8 cellular contexts compared by ENCODE assay signal in genomic region chr10:114042895-114043531, GRCh38. TPM values are rescaled to one million over a fixed set of nuclear protein-coding genes. Genes with fewer than 3 reads are reported as not detected.
A peak's percentile ranks its signal among the peaks of the same experiment; 100 is the strongest.
DNase-seq lines count a peak whose midpoint lies in the region; ATAC-seq and TF ChIP-seq lines count a peak whose summit lies in the region.

No MANE protein-coding gene starts in this region.

- H3K9me3 Mint-ChIP-seq in activated CD4-positive, alpha-beta T cell treated with anti-CD3 and anti-CD28 coated beads, Interleukin-2, amount 10 ng/mL, durations not matched to agents 24 days and 14 days, result no peaks in the 10 kb centered on the region
- no peaks in the 10 kb centered on the region for H3K9me3 Mint-ChIP-seq in dendritic cell treated with granulocyte-macrophage colony-stimulating factor and Interleukin-4, amounts not matched to agents 40 ng/mL and 50 ng/mL, for 4 days

- DNase-seq in activated CD4-positive, alpha-beta T cell treated with anti-CD3 and anti-CD28 coated beads, Interleukin-2, amount 10 ng/mL, durations not matched to agents 24 days and 14 days, result peak; percentile 64
- no peak for DNase-seq in activated CD4-positive, alpha-beta T cell treated with anti-CD3 and anti-CD28 coated beads, Interleukin-2, amount 50 U/mL, for 4 hours
- DNase-seq in RWPE2 (ENCODE audit: low spot score) (peak; percentile 54), lung (ENCODE audit: low spot score) (peak; percentile 43), uterus (no peak)

- peak; percentile 40 for ATAC-seq in HG02763 (IDR thresholded peaks at IDR 0.05; ENCODE audit: unreplicated experiment)
- peak; percentile 62 for ATAC-seq in RWPE2 (ENCODE audit: low read depth)
- ATAC-seq in lung (ENCODE audit: insufficient read depth, low FRiP score), result peak; percentile 53

- peaks cover 78% of the 10 kb centered on the region for H3K27me3 Mint-ChIP-seq in activated CD4-positive, alpha-beta T cell treated with anti-CD3 and anti-CD28 coated beads, Interleukin-2, amount 10 ng/mL, durations not matched to agents 24 days and 14 days
- peaks cover 70% of the 10 kb centered on the region for H3K27me3 Mint-ChIP-seq in dendritic cell treated with granulocyte-macrophage colony-stimulating factor and Interleukin-4, amounts not matched to agents 40 ng/mL and 50 ng/mL, for 4 days

- no peaks in the 10 kb centered on the region for H3K36me3 ChIP-seq in RWPE2 (ENCODE audit: low read depth)
- H3K36me3 ChIP-seq in lung (ENCODE audit: control insufficient read depth in 2 of 2, insufficient read depth in 2 of 2, low read length in 2 of 2), result no peaks in the 10 kb centered on the region
- H3K36me3 ChIP-seq in uterus, result no peaks in the 10 kb centered on the region

- H3K27me3 ChIP-seq in RWPE2 (ENCODE audit: insufficient read depth, poor library complexity, severe bottlenecking) (peaks cover 5% of the 10 kb centered on the region), lung (ENCODE audit: control insufficient read depth, insufficient read depth) (no peaks in the 10 kb centered on the region), uterus (peaks cover 4 to 8% of the 10 kb centered on the region in 2 donors)

- no peak for TF ChIP-seq CTCF in RWPE2 (IDR thresholded peaks at IDR 0.05; ENCODE audit: poor library complexity, severe bottlenecking)
- no peak for TF ChIP-seq CTCF in lung (IDR thresholded peaks at IDR 0.05; ENCODE audit: control extremely low read depth, extremely low read depth)
- no peak for TF ChIP-seq CTCF in uterus (IDR thresholded peaks at IDR 0.05)

- peak overlapping the region; percentile 71 for H3K4me3 Mint-ChIP-seq in activated CD4-positive, alpha-beta T cell treated with anti-CD3 and anti-CD28 coated beads, Interleukin-2, amount 10 ng/mL, durations not matched to agents 24 days and 14 days
- peak overlapping the region; percentile 74 for H3K4me3 Mint-ChIP-seq in dendritic cell treated with granulocyte-macrophage colony-stimulating factor and Interleukin-4, amounts not matched to agents 40 ng/mL and 50 ng/mL, for 4 days

- H3K9me3 ChIP-seq in RWPE2 (ENCODE audit: severe bottlenecking) (no peaks in the 10 kb centered on the region), lung (ENCODE audit: control insufficient read depth in 2 of 2, insufficient read depth in 1 of 2, low read length in 1 of 2) (peaks cover 0 to 4% of the 10 kb centered on the region in 2 donors), uterus (no peaks in the 10 kb centered on the region)

- TF ChIP-seq POLR2A in uterus (IDR thresholded peaks at IDR 0.05), result no peak

- no peak overlapping the region for H3K27ac Mint-ChIP-seq in activated CD4-positive, alpha-beta T cell treated with anti-CD3 and anti-CD28 coated beads, Interleukin-2, amount 10 ng/mL, durations not matched to agents 24 days and 14 days
- H3K27ac Mint-ChIP-seq in dendritic cell treated with granulocyte-macrophage colony-stimulating factor and Interleukin-4, amounts not matched to agents 40 ng/mL and 50 ng/mL, for 4 days, result no peak overlapping the region

- no peak overlapping the region for H3K27ac ChIP-seq in RWPE2 (ENCODE audit: poor library complexity, severe bottlenecking)
- H3K27ac ChIP-seq in lung (ENCODE audit: low read depth in 1 of 2, low read length in 1 of 2), result peak overlapping the region; percentile 80 to 99
- H3K27ac ChIP-seq in temporal lobe (ENCODE audit: low read depth, low read length), result peak overlapping the region; percentile 50
- H3K27ac ChIP-seq in uterus, result no peak overlapping the region

- intact Hi-C loops in activated CD4-positive, alpha-beta T cell treated with anti-CD3 and anti-CD28 coated beads, Interleukin-2, amount 10 ng/mL, durations not matched to agents 24 days and 14 days (cut with micrococcal nuclease), result loop anchor here (10.0 kb wide), 2 partner anchors 78 to 188 kb away; partner anchors contain the start of genes DCLRE1A and NHLRC2
- intact Hi-C loops in dendritic cell treated with granulocyte-macrophage colony-stimulating factor and Interleukin-4, amounts not matched to agents 40 ng/mL and 50 ng/mL, for 4 days (cut with micrococcal nuclease), result no loop called here
- intact Hi-C loops in uterus (cut with DNase I; ENCODE audit: low total_unique reads), result no loop called here

- peaks cover 11% of the 10 kb centered on the region for H3K4me1 Mint-ChIP-seq in activated CD4-positive, alpha-beta T cell treated with anti-CD3 and anti-CD28 coated beads, Interleukin-2, amount 10 ng/mL, durations not matched to agents 24 days and 14 days
- peaks cover 36% of the 10 kb centered on the region for H3K4me1 Mint-ChIP-seq in dendritic cell treated with granulocyte-macrophage colony-stimulating factor and Interleukin-4, amounts not matched to agents 40 ng/mL and 50 ng/mL, for 4 days (ENCODE audit: low read depth)

- no peaks in the 10 kb centered on the region for H3K36me3 Mint-ChIP-seq in activated CD4-positive, alpha-beta T cell treated with anti-CD3 and anti-CD28 coated beads, Interleukin-2, amount 10 ng/mL, durations not matched to agents 24 days and 14 days (ENCODE audit: low read depth)
- no peaks in the 10 kb centered on the region for H3K36me3 Mint-ChIP-seq in dendritic cell treated with granulocyte-macrophage colony-stimulating factor and Interleukin-4, amounts not matched to agents 40 ng/mL and 50 ng/mL, for 4 days (ENCODE audit: low read depth)

- 1% methylated on average over 37 to 38 of the region's 38 CpGs for WGBS in lung, 2 donors

- H3K4me1 ChIP-seq in RWPE2 (ENCODE audit: insufficient read depth, poor library complexity, severe bottlenecking) (peaks cover 7% of the 10 kb centered on the region), lung (ENCODE audit: control insufficient read depth in 2 of 2, insufficient read depth in 2 of 2, low read length in 2 of 2) (peaks cover 3 to 11% of the 10 kb centered on the region in 2 donors), uterus (no peaks in the 10 kb centered on the region)

- H3K4me3 ChIP-seq in RWPE2 (ENCODE audit: severe bottlenecking) (peak overlapping the region; percentile 63), lung (peak overlapping the region; percentile 27), uterus (no peak overlapping the region)

RNA-seq across cellular contexts. Expression of gene ADRB1, which starts 0.7 kb away (rescaled TPM):
- total RNA-seq in activated CD4-positive, alpha-beta T cell treated with anti-CD3 and anti-CD28 coated beads, Interleukin-2, amount 10 ng/mL, durations not matched to agents 24 days and 14 days, result not detected in 2 replicates
- 10 to 100 TPM in 1 of 2 donors, 1 to 10 TPM in 1; 8.8 to 21.4 TPM for total RNA-seq in lung
- polyA plus RNA-seq in lung, result 1 to 10 TPM; 6.6 to 7.0 TPM
- total RNA-seq in temporal lobe, result 2.0 TPM
- total RNA-seq in uterus, result under 1 TPM in 1 of 4 donors, not detected in 3; 0.18 TPM

Comparison
In these comparisons a context has a peak if more than half of its experiments do, and no peak if none do; other contexts are left out.
1. DNase-seq: peak in activated CD4-positive, alpha-beta T cell treated with anti-CD3 and anti-CD28 coated beads, Interleukin-2, amount 10 ng/mL, durations not matched to agents 24 days and 14 days (single experiment), RWPE2 (single experiment) and lung (single experiment); none in activated CD4-positive, alpha-beta T cell treated with anti-CD3 and anti-CD28 coated beads, Interleukin-2, amount 50 U/mL, for 4 hours (0 of 2) and uterus (0 of 2).
2. H3K27ac ChIP-seq: peak in lung (2 of 2) and temporal lobe (single experiment); none in RWPE2 (single experiment) and uterus (0 of 2).
3. H3K4me3 ChIP-seq: peak in RWPE2 (single experiment) and lung (single experiment); none in uterus (0 of 2).
4. Peak in every context shown above with its lines, with median percentiles within 50 percentile points of each other: ATAC-seq.